ENCODE assay signal across 1 cellular context in the genomic region with DNA sequence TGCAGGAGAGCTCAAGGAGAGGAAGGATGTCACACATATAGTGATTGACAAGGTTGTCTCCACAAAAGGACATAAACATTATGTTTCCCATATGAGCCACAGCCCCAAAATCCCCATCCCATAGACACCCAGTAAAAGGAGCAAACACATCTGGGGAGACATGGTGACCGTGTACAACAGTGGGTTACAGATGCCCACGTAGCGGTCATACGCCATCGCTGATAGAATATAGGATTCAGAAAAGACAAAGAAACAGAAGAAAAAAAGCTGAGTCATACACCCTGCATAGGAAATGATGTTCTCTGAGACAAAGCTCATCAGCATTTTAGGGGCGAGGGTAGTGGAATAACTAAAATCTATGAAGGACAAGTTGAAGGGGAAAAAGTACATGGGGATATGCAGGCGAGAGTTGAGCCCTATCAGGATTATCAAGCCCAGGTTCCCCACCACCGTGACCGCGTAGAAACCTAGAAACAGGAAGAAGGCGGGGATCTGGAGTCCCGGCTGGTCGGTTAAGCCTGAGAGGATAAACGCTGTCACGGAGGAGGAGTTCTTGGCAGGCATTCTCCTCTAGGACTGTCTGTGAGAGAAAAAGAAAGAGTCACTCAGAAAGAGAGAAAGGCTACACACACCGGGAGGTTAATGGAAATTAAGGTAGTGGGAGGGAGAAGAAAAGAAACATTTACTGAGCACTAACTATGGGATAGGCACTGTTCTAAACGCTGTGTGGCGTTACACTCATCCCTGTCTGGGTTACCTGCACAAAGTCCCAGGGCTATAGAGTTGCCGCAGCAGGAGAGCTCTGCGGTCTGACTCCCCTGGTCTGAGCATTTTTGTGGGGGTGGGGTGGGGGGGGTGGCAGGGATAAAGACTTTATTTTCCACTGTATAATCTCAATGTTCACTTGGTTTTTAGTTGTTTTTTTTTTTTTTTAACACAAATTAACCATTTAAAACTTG.
TF ChIP-seq lines count a peak whose summit lies in the region.

No MANE protein-coding gene starts in this region.

TF ChIP-seq in K562, 482 proteins besides CTCF, POLR2A, EP300 and RAD21 (continued from another document and continues in another):
- TF ChIP-seq, protein P1, sequence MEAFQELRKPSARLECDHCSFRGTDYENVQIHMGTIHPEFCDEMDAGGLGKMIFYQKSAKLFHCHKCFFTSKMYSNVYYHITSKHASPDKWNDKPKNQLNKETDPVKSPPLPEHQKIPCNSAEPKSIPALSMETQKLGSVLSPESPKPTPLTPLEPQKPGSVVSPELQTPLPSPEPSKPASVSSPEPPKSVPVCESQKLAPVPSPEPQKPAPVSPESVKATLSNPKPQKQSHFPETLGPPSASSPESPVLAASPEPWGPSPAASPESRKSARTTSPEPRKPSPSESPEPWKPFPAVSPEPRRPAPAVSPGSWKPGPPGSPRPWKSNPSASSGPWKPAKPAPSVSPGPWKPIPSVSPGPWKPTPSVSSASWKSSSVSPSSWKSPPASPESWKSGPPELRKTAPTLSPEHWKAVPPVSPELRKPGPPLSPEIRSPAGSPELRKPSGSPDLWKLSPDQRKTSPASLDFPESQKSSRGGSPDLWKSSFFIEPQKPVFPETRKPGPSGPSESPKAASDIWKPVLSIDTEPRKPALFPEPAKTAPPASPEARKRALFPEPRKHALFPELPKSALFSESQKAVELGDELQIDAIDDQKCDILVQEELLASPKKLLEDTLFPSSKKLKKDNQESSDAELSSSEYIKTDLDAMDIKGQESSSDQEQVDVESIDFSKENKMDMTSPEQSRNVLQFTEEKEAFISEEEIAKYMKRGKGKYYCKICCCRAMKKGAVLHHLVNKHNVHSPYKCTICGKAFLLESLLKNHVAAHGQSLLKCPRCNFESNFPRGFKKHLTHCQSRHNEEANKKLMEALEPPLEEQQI (IDR thresholded peaks at IDR 0.05) = no peak
- TF ChIP-seq ELF4 (CRISPR knock-in tag; IDR thresholded peaks at IDR 0.05) (0 out of 2 replicates have a peak, but pooled peaks have one; percentile 13), BACH1 (tag; IDR thresholded peaks at IDR 0.05) (peak; percentile 92), GMEB1 (CRISPR knock-in tag; IDR thresholded peaks at IDR 0.05) (0 out of 2 replicates have a peak, but pooled peaks have one; percentile 16), EHMT2 (IDR thresholded peaks at IDR 0.05) (no peak), PTTG1 (tag; IDR thresholded peaks at IDR 0.05; ENCODE audit: low read depth) (no peak), SRSF9 (IDR thresholded peaks at IDR 0.05; ENCODE audit: borderline replicate concordance, low read depth, low read length) (no peak), C11orf30 (IDR thresholded peaks at IDR 0.05; ENCODE audit: low read depth) (peak; percentile 98), MCM3 (IDR thresholded peaks at IDR 0.05) (no peak), ZBTB2 (IDR thresholded peaks at IDR 0.05) (peak; percentile 50; the same call in 1 of the 2 replicates), ZNF407 (IDR thresholded peaks at IDR 0.05; ENCODE audit: low read depth) (no peak), DMBX1 (CRISPR knock-in tag; IDR thresholded peaks at IDR 0.05; ENCODE audit: borderline replicate concordance) (no peak), DIDO1 (tag; IDR thresholded peaks at IDR 0.05; ENCODE audit: low read depth) (no peak), KLF16 (IDR thresholded peaks at IDR 0.05) (no peak), JUND (IDR thresholded peaks at IDR 0.05; ENCODE audit: borderline replicate concordance, low read depth, low read length) (no peak), JUND (tag; IDR thresholded peaks at IDR 0.05; ENCODE audit: borderline replicate concordance, low read depth, low read length) (0 out of 3 replicates have a peak, but pooled peaks have one; percentile 27), MIER1 (IDR thresholded peaks at IDR 0.05; ENCODE audit: low read depth) (no peak), ZNF695 (CRISPR knock-in tag; IDR thresholded peaks at IDR 0.05) (no peak), NEUROD1 (IDR thresholded peaks at IDR 0.05; ENCODE audit: borderline replicate concordance, low read depth, low read length, partially characterized antibody) (no peak), HDAC1 (IDR thresholded peaks at IDR 0.05) (no peak), ZNF699 (CRISPR knock-in tag; IDR thresholded peaks at IDR 0.05; ENCODE audit: insufficient replicate concordance) (no peak), KDM1A (IDR thresholded peaks at IDR 0.05) (0 out of 4 replicates have a peak, but pooled peaks of 1 of the 2 experiments have one; percentile 35), ZNF436 (CRISPR knock-in tag; IDR thresholded peaks at IDR 0.05) (no peak), ZNF354B (CRISPR knock-in tag; IDR thresholded peaks at IDR 0.05) (peak; percentile 65; the same call in 1 of the 2 replicates), TARDBP (IDR thresholded peaks at IDR 0.05) (no peak), ZNF224 (CRISPR knock-in tag; IDR thresholded peaks at IDR 0.05) (no peak), JUNB (CRISPR knock-in tag; conservative IDR thresholded peaks at IDR 0.05) (no peak), SOX6 (IDR thresholded peaks at IDR 0.05) (0 out of 2 replicates have a peak, but pooled peaks have one; percentile 34), ZNF41 (CRISPR knock-in tag; conservative IDR thresholded peaks at IDR 0.05) (no peak), KLF6 (CRISPR knock-in tag; IDR thresholded peaks at IDR 0.05; ENCODE audit: borderline replicate concordance) (no peak), ZFP1 (CRISPR knock-in tag; IDR thresholded peaks at IDR 0.05) (no peak), NFRKB (IDR thresholded peaks at IDR 0.05; ENCODE audit: low read depth) (0 out of 2 replicates have a peak, but pooled peaks have one; percentile 58), SRSF3 (IDR thresholded peaks at IDR 0.05; ENCODE audit: insufficient read depth, low read length) (no peak), OTX1 (CRISPR knock-in tag; IDR thresholded peaks at IDR 0.05) (0 out of 2 replicates have a peak, but pooled peaks have one; percentile 26), ZZZ3 (IDR thresholded peaks at IDR 0.05) (no peak), SMARCC2 (IDR thresholded peaks at IDR 0.05; ENCODE audit: low read depth) (0 out of 2 replicates have a peak, but pooled peaks have one; percentile 36), GABPB2 (CRISPR knock-in tag; conservative IDR thresholded peaks at IDR 0.05) (no peak), SUPT5H (IDR thresholded peaks at IDR 0.05) (peak; percentile 40)
- TF ChIP-seq, protein P2, sequence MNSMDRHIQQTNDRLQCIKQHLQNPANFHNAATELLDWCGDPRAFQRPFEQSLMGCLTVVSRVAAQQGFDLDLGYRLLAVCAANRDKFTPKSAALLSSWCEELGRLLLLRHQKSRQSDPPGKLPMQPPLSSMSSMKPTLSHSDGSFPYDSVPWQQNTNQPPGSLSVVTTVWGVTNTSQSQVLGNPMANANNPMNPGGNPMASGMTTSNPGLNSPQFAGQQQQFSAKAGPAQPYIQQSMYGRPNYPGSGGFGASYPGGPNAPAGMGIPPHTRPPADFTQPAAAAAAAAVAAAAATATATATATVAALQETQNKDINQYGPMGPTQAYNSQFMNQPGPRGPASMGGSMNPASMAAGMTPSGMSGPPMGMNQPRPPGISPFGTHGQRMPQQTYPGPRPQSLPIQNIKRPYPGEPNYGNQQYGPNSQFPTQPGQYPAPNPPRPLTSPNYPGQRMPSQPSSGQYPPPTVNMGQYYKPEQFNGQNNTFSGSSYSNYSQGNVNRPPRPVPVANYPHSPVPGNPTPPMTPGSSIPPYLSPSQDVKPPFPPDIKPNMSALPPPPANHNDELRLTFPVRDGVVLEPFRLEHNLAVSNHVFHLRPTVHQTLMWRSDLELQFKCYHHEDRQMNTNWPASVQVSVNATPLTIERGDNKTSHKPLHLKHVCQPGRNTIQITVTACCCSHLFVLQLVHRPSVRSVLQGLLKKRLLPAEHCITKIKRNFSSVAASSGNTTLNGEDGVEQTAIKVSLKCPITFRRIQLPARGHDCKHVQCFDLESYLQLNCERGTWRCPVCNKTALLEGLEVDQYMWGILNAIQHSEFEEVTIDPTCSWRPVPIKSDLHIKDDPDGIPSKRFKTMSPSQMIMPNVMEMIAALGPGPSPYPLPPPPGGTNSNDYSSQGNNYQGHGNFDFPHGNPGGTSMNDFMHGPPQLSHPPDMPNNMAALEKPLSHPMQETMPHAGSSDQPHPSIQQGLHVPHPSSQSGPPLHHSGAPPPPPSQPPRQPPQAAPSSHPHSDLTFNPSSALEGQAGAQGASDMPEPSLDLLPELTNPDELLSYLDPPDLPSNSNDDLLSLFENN (IDR thresholded peaks at IDR 0.05; ENCODE audit: low read depth in 2 of 2, low read length in 2 of 2) = no peak
- TF ChIP-seq, protein P3, sequence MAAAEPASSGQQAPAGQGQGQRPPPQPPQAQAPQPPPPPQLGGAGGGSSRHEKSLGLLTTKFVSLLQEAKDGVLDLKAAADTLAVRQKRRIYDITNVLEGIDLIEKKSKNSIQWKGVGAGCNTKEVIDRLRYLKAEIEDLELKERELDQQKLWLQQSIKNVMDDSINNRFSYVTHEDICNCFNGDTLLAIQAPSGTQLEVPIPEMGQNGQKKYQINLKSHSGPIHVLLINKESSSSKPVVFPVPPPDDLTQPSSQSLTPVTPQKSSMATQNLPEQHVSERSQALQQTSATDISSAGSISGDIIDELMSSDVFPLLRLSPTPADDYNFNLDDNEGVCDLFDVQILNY (CRISPR knock-in tag; IDR thresholded peaks at IDR 0.05) = no peak
